ENCODE assay signal across 1 cellular context in the genomic region with DNA sequence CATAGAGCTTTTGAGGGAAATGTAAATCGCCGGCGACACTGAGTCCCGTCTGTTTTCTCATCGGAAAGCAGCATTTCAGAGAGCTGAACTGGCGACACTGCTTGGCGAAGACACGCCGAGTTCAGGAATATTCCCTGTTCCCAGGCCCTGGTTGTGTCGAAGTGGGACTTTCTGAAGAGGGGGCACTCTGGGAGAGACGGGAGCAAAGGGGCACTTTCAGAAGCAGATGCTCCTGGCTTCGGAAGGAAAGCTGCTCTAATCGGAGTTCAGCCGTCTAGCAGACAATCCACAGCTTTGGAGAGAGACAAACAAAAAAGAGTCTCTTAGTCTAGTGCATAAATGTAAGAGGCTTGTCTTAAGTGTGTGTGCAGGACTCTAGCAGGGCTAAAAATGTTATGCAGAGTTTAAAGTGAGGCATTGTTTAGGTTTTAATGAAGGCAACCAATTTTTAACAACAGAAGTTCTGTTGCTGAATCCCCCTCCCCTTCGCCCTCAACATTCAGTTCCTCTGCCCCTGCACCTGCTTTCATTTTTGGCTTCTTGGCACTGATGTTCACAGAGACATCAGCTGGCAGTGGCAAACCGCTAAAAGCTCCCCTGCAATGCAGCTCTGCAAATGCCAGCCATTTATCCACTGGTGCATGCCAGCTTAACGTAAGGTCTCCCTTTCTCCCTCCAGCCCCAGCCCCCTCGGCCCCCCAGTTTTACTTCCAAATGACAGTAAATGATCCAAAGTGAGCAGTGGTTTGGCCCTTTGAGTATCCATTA.
TF ChIP-seq lines count a peak whose summit lies in the region.

No MANE protein-coding gene starts in this region.

TF ChIP-seq in WTC11, 78 proteins besides CTCF, POLR2A, EP300 and RAD21 (continued from another document):
- TF ChIP-seq, protein P1, sequence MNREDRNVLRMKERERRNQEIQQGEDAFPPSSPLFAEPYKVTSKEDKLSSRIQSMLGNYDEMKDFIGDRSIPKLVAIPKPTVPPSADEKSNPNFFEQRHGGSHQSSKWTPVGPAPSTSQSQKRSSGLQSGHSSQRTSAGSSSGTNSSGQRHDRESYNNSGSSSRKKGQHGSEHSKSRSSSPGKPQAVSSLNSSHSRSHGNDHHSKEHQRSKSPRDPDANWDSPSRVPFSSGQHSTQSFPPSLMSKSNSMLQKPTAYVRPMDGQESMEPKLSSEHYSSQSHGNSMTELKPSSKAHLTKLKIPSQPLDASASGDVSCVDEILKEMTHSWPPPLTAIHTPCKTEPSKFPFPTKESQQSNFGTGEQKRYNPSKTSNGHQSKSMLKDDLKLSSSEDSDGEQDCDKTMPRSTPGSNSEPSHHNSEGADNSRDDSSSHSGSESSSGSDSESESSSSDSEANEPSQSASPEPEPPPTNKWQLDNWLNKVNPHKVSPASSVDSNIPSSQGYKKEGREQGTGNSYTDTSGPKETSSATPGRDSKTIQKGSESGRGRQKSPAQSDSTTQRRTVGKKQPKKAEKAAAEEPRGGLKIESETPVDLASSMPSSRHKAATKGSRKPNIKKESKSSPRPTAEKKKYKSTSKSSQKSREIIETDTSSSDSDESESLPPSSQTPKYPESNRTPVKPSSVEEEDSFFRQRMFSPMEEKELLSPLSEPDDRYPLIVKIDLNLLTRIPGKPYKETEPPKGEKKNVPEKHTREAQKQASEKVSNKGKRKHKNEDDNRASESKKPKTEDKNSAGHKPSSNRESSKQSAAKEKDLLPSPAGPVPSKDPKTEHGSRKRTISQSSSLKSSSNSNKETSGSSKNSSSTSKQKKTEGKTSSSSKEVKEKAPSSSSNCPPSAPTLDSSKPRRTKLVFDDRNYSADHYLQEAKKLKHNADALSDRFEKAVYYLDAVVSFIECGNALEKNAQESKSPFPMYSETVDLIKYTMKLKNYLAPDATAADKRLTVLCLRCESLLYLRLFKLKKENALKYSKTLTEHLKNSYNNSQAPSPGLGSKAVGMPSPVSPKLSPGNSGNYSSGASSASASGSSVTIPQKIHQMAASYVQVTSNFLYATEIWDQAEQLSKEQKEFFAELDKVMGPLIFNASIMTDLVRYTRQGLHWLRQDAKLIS (CRISPR knock-in tag; IDR thresholded peaks at IDR 0.05; ENCODE audit: borderline replicate concordance) = no peak
- TF ChIP-seq, protein P2, sequence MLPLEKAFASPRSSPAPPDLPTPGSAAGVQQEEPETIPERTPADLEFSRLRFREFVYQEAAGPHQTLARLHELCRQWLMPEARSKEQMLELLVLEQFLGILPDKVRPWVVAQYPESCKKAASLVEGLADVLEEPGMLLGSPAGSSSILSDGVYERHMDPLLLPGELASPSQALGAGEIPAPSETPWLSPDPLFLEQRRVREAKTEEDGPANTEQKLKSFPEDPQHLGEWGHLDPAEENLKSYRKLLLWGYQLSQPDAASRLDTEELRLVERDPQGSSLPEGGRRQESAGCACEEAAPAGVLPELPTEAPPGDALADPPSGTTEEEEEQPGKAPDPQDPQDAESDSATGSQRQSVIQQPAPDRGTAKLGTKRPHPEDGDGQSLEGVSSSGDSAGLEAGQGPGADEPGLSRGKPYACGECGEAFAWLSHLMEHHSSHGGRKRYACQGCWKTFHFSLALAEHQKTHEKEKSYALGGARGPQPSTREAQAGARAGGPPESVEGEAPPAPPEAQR (CRISPR knock-in tag; IDR thresholded peaks at IDR 0.05) = no peak
- no peak for TF ChIP-seq CREB1 (CRISPR knock-in tag; IDR thresholded peaks at IDR 0.05)
